In the genomic region with DNA sequence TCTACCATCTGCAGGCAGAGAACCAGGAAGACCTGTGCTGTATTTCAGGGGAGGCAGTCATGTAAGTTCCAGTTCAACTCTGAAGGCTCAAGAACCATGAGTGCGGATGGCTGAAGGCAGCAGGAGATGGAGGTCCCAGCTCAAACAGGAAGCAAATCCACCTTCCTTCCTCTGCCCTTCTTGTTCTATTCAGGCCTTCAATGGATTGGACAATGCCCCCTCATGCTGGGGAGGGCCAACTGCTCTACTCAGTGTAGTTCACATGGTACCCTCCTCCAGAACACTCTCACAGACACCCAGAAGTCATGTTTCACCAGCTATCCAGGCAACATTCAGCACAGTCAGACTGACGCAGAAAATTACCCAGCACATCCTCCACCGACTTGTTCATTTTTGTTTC, we compare ENCODE assay signal across 21 cellular contexts. TPM values are rescaled to one million over a fixed set of nuclear protein-coding genes. Genes with fewer than 3 reads are reported as not detected.
A peak's percentile ranks its signal among the peaks of the same experiment; 100 is the strongest.
DNase-seq lines count a peak whose midpoint lies in the region; ATAC-seq, FAIRE-seq and TF ChIP-seq lines count a peak whose summit lies in the region.
"Had no signal": no experiment of that assay in that cellular context is flagged by ENCODE, and none has a peak within 500 bp of the region (broad histone marks: within the 10 kb centered on the region; RNA-seq: fewer than 3 reads in every experiment).

No MANE protein-coding gene starts in this region.

- H3K4me3 Mint-ChIP-seq in Calu3 (ENCODE audit: low read depth, unreplicated experiment): no peak overlapping the region
- H3K4me3 Mint-ChIP-seq in naive B cell: peak overlapping the region in 1 of 8 donors; percentile 52
- H3K4me3 Mint-ChIP-seq: CD14-positive monocyte; CD4-positive, alpha-beta T cell; CD8-positive, alpha-beta memory T cell; H9 had no signal

- in situ Hi-C loops in K562 (cut with MboI): no loop called here

- no peaks in the 10 kb centered on the region for H3K9me1 ChIP-seq in K562 (ENCODE audit: control insufficient read depth, insufficient read depth, low read length)

- H3K36me3 ChIP-seq in Karpas-422 (ENCODE audit: insufficient read depth, low read length): no peaks in the 10 kb centered on the region
- H3K36me3 ChIP-seq in K562 (ENCODE audit: control insufficient read depth, insufficient read depth, low read length): no peaks in the 10 kb centered on the region
- H3K36me3 ChIP-seq: BE2C; BLaER1 treated with 17β-estradiol and CSF1 and Interleukin-3, amounts not matched to agents 10 nM and 100 nM had no signal

- no peak overlapping the region for H3K27ac ChIP-seq in Karpas-422 (ENCODE audit: low read length)
- H3K27ac ChIP-seq in K562 (ENCODE audit: extremely low read depth, low read depth, low read length): no peak overlapping the region
- H3K27ac ChIP-seq: BLaER1 treated with 17β-estradiol and CSF1 and Interleukin-3, amounts not matched to agents 10 nM and 100 nM had no signal

- 0 out of 3 replicates have a peak, but pooled peaks have one; percentile 23 for ATAC-seq in K562
- no peak for ATAC-seq in naive B cell (ENCODE audit: low read depth in 2 of 2)
- no peak for ATAC-seq in HG03280 (IDR thresholded peaks at IDR 0.05; ENCODE audit: unreplicated experiment)
- ATAC-seq: A549, HCT116 had no signal

- no peak for TF ChIP-seq CTCF in Calu3 (IDR thresholded peaks at IDR 0.05; ENCODE audit: unreplicated experiment)
- no peak for TF ChIP-seq CTCF in K562 (IDR thresholded peaks at IDR 0.05 in 2 of 3, conservative IDR thresholded peaks at IDR 0.05 in 1 of 3; ENCODE audit: insufficient read depth in 2 of 3, low read depth in 1 of 3, low read length in 3 of 3)

- intact Hi-C loops in Calu3 (cut with micrococcal nuclease; ENCODE audit: unreplicated experiment) (no loop called here), K562 (cut with micrococcal nuclease) (no loop called here)

- H3K4me2 ChIP-seq in Karpas-422 (ENCODE audit: low read depth, low read length, poor library complexity, severe bottlenecking) (no peak overlapping the region), K562 (ENCODE audit: insufficient read depth, low read length) (no peak overlapping the region)
- H3K4me2 ChIP-seq: A549; BLaER1 treated with 17β-estradiol and CSF1 and Interleukin-3, amounts not matched to agents 10 nM and 100 nM had no signal

- no peaks in the 10 kb centered on the region for H3K27me3 Mint-ChIP-seq in Calu3 (ENCODE audit: unreplicated experiment)
- peaks cover 0 to 5% (median 4%) of the 10 kb centered on the region in 3 donors for H3K27me3 Mint-ChIP-seq in naive B cell
- H3K27me3 Mint-ChIP-seq: CD4-positive, alpha-beta T cell had no signal

- H3K9me3 Mint-ChIP-seq in Calu3 (ENCODE audit: low read depth, unreplicated experiment): peaks cover 2% of the 10 kb centered on the region
- H3K9me3 Mint-ChIP-seq in naive B cell: peaks cover 0 to 5% (median 0%) of the 10 kb centered on the region in 7 donors
- H3K9me3 Mint-ChIP-seq: CD4-positive, alpha-beta T cell; CD8-positive, alpha-beta memory T cell; H9 had no signal

- CTCF ChIA-PET in Calu3 (lab: Charles Lee): interaction anchor here (0.7 to 1.0 kb wide), 2 partner anchors 57 to 603 kb away, joined by 3 to 4 read pairs; no protein-coding TSS in a partner anchor
- CTCF ChIA-PET in K562 (lab: Yijun Ruan, JAX; ENCODE audit: low intra/inter-chr PET ratio): no interaction called here

- DNase-seq in Calu3 (no peak), Karpas-422 (peak; percentile 36), K562 (ENCODE audit: extremely low read depth in 1 of 4, low spot score in 3 of 4) (no peak), naive B cell (no peak), NAMALWA (ENCODE audit: low spot score) (no peak), anterior cingulate cortex (lab: John Stamatoyannopoulos, UW) (no peak)
- DNase-seq: 8988T; ACHN; AML-193; BE2C; CD4-positive, alpha-beta T cell; CD8-positive, alpha-beta memory T cell; DMS53; DMS79 treated with DMSO at 0.1 percent for 48 hours; H9 had no signal

- H3K9me3 ChIP-seq in Karpas-422 (ENCODE audit: low read length) (no peaks in the 10 kb centered on the region), K562 (replicated peaks; ENCODE audit: control insufficient read depth, insufficient read depth, low read depth, low read length) (no peaks in the 10 kb centered on the region)
- H3K9me3 ChIP-seq: A549; BE2C; BLaER1 treated with 17β-estradiol and CSF1 and Interleukin-3, amounts not matched to agents 10 nM and 100 nM had no signal

- H2AFZ ChIP-seq in Karpas-422 (ENCODE audit: low read length) (no peak overlapping the region), K562 (ENCODE audit: low read depth, low read length) (peak overlapping the region; percentile 64)

- H3K27me3 ChIP-seq in Karpas-422 (ENCODE audit: low read length): no peaks in the 10 kb centered on the region
- no peaks in the 10 kb centered on the region for H3K27me3 ChIP-seq in K562 (ENCODE audit: control insufficient read depth in 2 of 2, insufficient read depth in 2 of 2, low read length in 2 of 2)
- H3K27me3 ChIP-seq: BE2C; BLaER1 treated with 17β-estradiol and CSF1 and Interleukin-3, amounts not matched to agents 10 nM and 100 nM had no signal

- H3K36me3 Mint-ChIP-seq in Calu3 (ENCODE audit: insufficient read depth, unreplicated experiment) (peaks cover 10% of the 10 kb centered on the region), naive B cell (no peaks in the 10 kb centered on the region)
- H3K36me3 Mint-ChIP-seq: CD14-positive monocyte; CD8-positive, alpha-beta memory T cell had no signal

- H3K27ac Mint-ChIP-seq in Calu3 (ENCODE audit: unreplicated experiment) (peak overlapping the region; percentile 24), naive B cell (peak overlapping the region in 4 of 6 donors; percentile 7 to 75 (median 66))
- H3K27ac Mint-ChIP-seq: CD14-positive monocyte; CD4-positive, alpha-beta T cell; CD8-positive, alpha-beta memory T cell; H9 had no signal

- TF ChIP-seq RAD21 in K562 (CRISPR knock-in tag; conservative IDR thresholded peaks at IDR 0.05 in 1 of 2, IDR thresholded peaks at IDR 0.05 in 1 of 2): no peak

- H3K4me3 ChIP-seq in Karpas-422 (ENCODE audit: low read length) (no peak overlapping the region), K562 (no peak overlapping the region)
- H3K4me3 ChIP-seq: A549; BLaER1 treated with 17β-estradiol and CSF1 and Interleukin-3, amounts not matched to agents 10 nM and 100 nM had no signal

- H3K9ac ChIP-seq in Karpas-422 (ENCODE audit: low read length): no peak overlapping the region
- no peak overlapping the region for H3K9ac ChIP-seq in K562 (ENCODE audit: insufficient read depth in 1 of 2, low read depth in 2 of 2, low read length in 2 of 2)
- H3K9ac ChIP-seq: BLaER1 treated with 17β-estradiol and CSF1 and Interleukin-3, amounts not matched to agents 10 nM and 100 nM had no signal

- H3K4me1 Mint-ChIP-seq in Calu3 (ENCODE audit: low read depth, unreplicated experiment) (peaks cover 8% of the 10 kb centered on the region), naive B cell (peaks cover 4 to 13% (median 5%) of the 10 kb centered on the region in 3 donors)

- WGBS in K562 (ENCODE audit: insufficient coverage, low coverage, missing lambda C conversion rate): 80% methylated on average over 3 of the region's 3 CpGs

- no peaks in the 10 kb centered on the region for H4K20me1 ChIP-seq in Karpas-422 (ENCODE audit: insufficient read depth, low read depth, low read length)
- H4K20me1 ChIP-seq in K562 (replicated peaks; ENCODE audit: control insufficient read depth, insufficient read depth, low read length): no peaks in the 10 kb centered on the region
- H4K20me1 ChIP-seq: BLaER1 treated with 17β-estradiol and CSF1 and Interleukin-3, amounts not matched to agents 10 nM and 100 nM had no signal

- H3K79me2 ChIP-seq in Karpas-422 (ENCODE audit: low read length) (no peaks in the 10 kb centered on the region), K562 (ENCODE audit: control insufficient read depth, insufficient read depth, low read length) (no peaks in the 10 kb centered on the region)

- FAIRE-seq in K562 (lab: Jason Lieb, UNC): no peak
- FAIRE-seq: A549, GM12892 had no signal

- no peaks in the 10 kb centered on the region for H3K9me2 ChIP-seq in Karpas-422 (replicated peaks; ENCODE audit: insufficient read depth, low read length)

- POLR2A ChIA-PET in K562 (lab: Yijun Ruan, JAX): interaction anchor here (0.6 to 1.5 kb wide), 2 partner anchors 15 to 28 kb away, joined by 4 read pairs; no protein-coding TSS in a partner anchor

- BruUV-seq in Calu3 (replicated peaks; lab: Mats Ljungman, UMichigan): no TSS peak
- BruUV-seq in K562 (replicated peaks; lab: Mats Ljungman, UMichigan): no TSS peak

- H3K4me1 ChIP-seq in Karpas-422 (ENCODE audit: low read length) (peaks cover 6% of the 10 kb centered on the region; the same call in 1 of the 2 replicates), K562 (replicated peaks in 1 of 2; ENCODE audit: control insufficient read depth in 2 of 2, insufficient read depth in 2 of 2, low read length in 2 of 2) (peaks cover 0 to 8% of the 10 kb centered on the region in 2 experiments; a peak in 2 of 5 replicates)
- H3K4me1 ChIP-seq: BE2C had no signal

- no peak for TF ChIP-seq POLR2A in K562 (conservative IDR thresholded peaks at IDR 0.05)

- no peak for TF ChIP-seq EP300 in K562 (IDR thresholded peaks at IDR 0.05; ENCODE audit: low read length)

RNA-seq across cellular contexts. Expression of a gene that starts 39.1 kb away (rescaled TPM):
- total RNA-seq in Calu3 (2022): 1.9 and 2.3 TPM in 2 replicates
- total RNA-seq in Karpas-422 (2014; rRNA removed; shearing (Covaris generic); ENCODE audit: low replicate concordance): not detected in 2 replicates
- 62.1 and 65.0 TPM in 2 replicates for total RNA-seq in K562 (2011; cell fraction: chromatin; rRNA removed; ENCODE audit: low replicate concordance)
- 26.5 and 31.9 TPM in 2 replicates for total RNA-seq in K562 (2011; cell fraction: nucleolus; rRNA removed)
- total RNA-seq in K562 (2011; cell fraction: nucleoplasm; rRNA removed): 43.2 and 112 TPM in 2 replicates
- total RNA-seq in K562 (2014; rRNA removed): 34.9 and 43.1 TPM in 2 replicates
- total RNA-seq in K562 (2014; rRNA removed; fragmentation: Illumina TruSeq; extraction: Trizol): 44.1 and 51.7 TPM in 2 replicates
- total RNA-seq in K562 (2015; rRNA removed; fragmentation: Illumina TruSeq; extraction: Trizol): 36.8 and 41.3 TPM in 2 replicates
- 57.7 and 66.1 TPM in 2 replicates for total RNA-seq in K562 (2021)
- polyA plus RNA-seq in K562 (2011; rRNA removed): 32.8 and 70.4 TPM in 2 replicates
- 26.1 and 28.8 TPM in 2 replicates for polyA plus RNA-seq in K562 (2011; cell fraction: cytosol; rRNA removed)
- polyA plus RNA-seq in K562 (2011; cell fraction: nucleus; rRNA removed): 33.7 and 65.3 TPM in 2 replicates
- polyA plus RNA-seq in K562 (2012): 37.3 and 45.1 TPM in 2 replicates
- 47.9 and 50.9 TPM in 2 replicates for polyA plus RNA-seq in K562 (2014; fragmentation: Illumina TruSeq; extraction: Trizol)
- 10 to 100 TPM; 20.7 to 25.6 TPM for polyA plus RNA-seq in K562 (2014; fragmentation: Nextera tagmentation; extraction: Ambion mirVana)
- 25.6 and 29.0 TPM in 2 replicates for polyA plus RNA-seq in K562 (2014; rRNA removed)
- polyA minus RNA-seq in K562 (2011; rRNA and poly(A)+ RNA removed): 89.7 and 166 TPM in 2 replicates
- polyA minus RNA-seq in K562 (2011; cell fraction: cytosol; rRNA and poly(A)+ RNA removed): 27.4 and 41.0 TPM in 2 replicates
- 32.4 and 49.9 TPM in 2 replicates for polyA minus RNA-seq in K562 (2011; cell fraction: nucleus; rRNA and poly(A)+ RNA removed)
- 10 to 100 TPM; 20.7 to 66.5 (median 38.6) TPM for polyA plus RNA-seq in naive B cell (ENCODE audit: low read depth in 6 of 6)

RNA-seq across cellular contexts. Expression of a gene that starts 54.7 kb away (rescaled TPM):
- 110 and 115 TPM in 2 replicates for total RNA-seq in Calu3 (2022)
- total RNA-seq in Karpas-422 (2014; rRNA removed; shearing (Covaris generic); ENCODE audit: low replicate concordance): 28.7 and 52.7 TPM in 2 replicates
- 227 and 404 TPM in 2 replicates for total RNA-seq in K562 (2011; cell fraction: chromatin; rRNA removed; ENCODE audit: low replicate concordance)
- 86.1 and 111 TPM in 2 replicates for total RNA-seq in K562 (2011; cell fraction: nucleolus; rRNA removed)
- 148 and 198 TPM in 2 replicates for total RNA-seq in K562 (2011; cell fraction: nucleoplasm; rRNA removed)
- total RNA-seq in K562 (2014; rRNA removed): 95.7 and 100 TPM in 2 replicates
- 77.5 and 91.2 TPM in 2 replicates for total RNA-seq in K562 (2014; rRNA removed; fragmentation: Illumina TruSeq; extraction: Trizol)
- 86.4 and 92.5 TPM in 2 replicates for total RNA-seq in K562 (2015; rRNA removed; fragmentation: Illumina TruSeq; extraction: Trizol)
- total RNA-seq in K562 (2021): 83.2 and 95.5 TPM in 2 replicates
- 131 and 136 TPM in 2 replicates for polyA plus RNA-seq in K562 (2011; rRNA removed)
- polyA plus RNA-seq in K562 (2011; cell fraction: cytosol; rRNA removed): 91.1 and 105 TPM in 2 replicates
- polyA plus RNA-seq in K562 (2011; cell fraction: nucleus; rRNA removed): 191 and 198 TPM in 2 replicates
- polyA plus RNA-seq in K562 (2012): 46.2 and 49.6 TPM in 2 replicates
- polyA plus RNA-seq in K562 (2014; fragmentation: Illumina TruSeq; extraction: Trizol): 55.4 and 84.5 TPM in 2 replicates
- 10 to 100 TPM; 23.5 to 35.1 TPM for polyA plus RNA-seq in K562 (2014; fragmentation: Nextera tagmentation; extraction: Ambion mirVana)
- polyA plus RNA-seq in K562 (2014; rRNA removed): 56.0 and 57.5 TPM in 2 replicates
- 277 and 310 TPM in 2 replicates for polyA minus RNA-seq in K562 (2011; rRNA and poly(A)+ RNA removed)
- 99.1 and 116 TPM in 2 replicates for polyA minus RNA-seq in K562 (2011; cell fraction: cytosol; rRNA and poly(A)+ RNA removed)
- 93.0 and 173 TPM in 2 replicates for polyA minus RNA-seq in K562 (2011; cell fraction: nucleus; rRNA and poly(A)+ RNA removed)
- 10 to 100 TPM in 4 of 6 donors, 1 to 10 TPM in 2; 8.9 to 21.1 (median 12.8) TPM for polyA plus RNA-seq in naive B cell (ENCODE audit: low read depth in 6 of 6)
